19 cellular contexts compared by ENCODE assay signal in genomic region chr19:5052515-5052914, GRCh38.
A peak's percentile ranks its signal among the peaks of the same experiment; 100 is the strongest.
DNase-seq lines count a peak whose midpoint lies in the region; ATAC-seq, FAIRE-seq and TF ChIP-seq lines count a peak whose summit lies in the region.
"Had no signal": no experiment of that assay in that cellular context is flagged by ENCODE, and none has a peak within 500 bp of the region (broad histone marks: within the 10 kb centered on the region; RNA-seq: fewer than 3 reads in every experiment).

No MANE protein-coding gene starts in this region.

- H2AK9ac ChIP-seq in IMR-90 (replicated peaks; ENCODE audit: low read depth, low read length, poor library complexity): peak overlapping the region; percentile 55

- H4K91ac ChIP-seq in IMR-90 (ENCODE audit: insufficient read depth, low read depth, low read length): no peak overlapping the region

- TF ChIP-seq RAD21 in IMR-90 (IDR thresholded peaks at IDR 0.05; ENCODE audit: low read length) (no peak), K562 (CRISPR knock-in tag; conservative IDR thresholded peaks at IDR 0.05 in 1 of 2, IDR thresholded peaks at IDR 0.05 in 1 of 2) (peak in 1 of 2 experiments; percentile 25; a peak in 2 of 4 replicates), neural cell (conservative IDR thresholded peaks at IDR 0.05) (no peak)

- POLR2A ChIA-PET in IMR-90 (lab: Charles Lee; ENCODE audit: unreplicated experiment) (no interaction called here), K562 (lab: Yijun Ruan, JAX) (no interaction called here)

- H4K8ac ChIP-seq in IMR-90 (ENCODE audit: low read depth in 2 of 2, low read length in 2 of 2): no peak overlapping the region

- H2AFZ ChIP-seq in IMR-90 (replicated peaks; ENCODE audit: low read length, poor library complexity) (no peak overlapping the region), K562 (ENCODE audit: low read depth, low read length) (no peak overlapping the region), neural cell (ENCODE audit: low read depth, low read length) (no peak overlapping the region)
- H2AFZ ChIP-seq: parathyroid adenoma had no signal

- no peak overlapping the region for H3K4ac ChIP-seq in IMR-90 (ENCODE audit: low read depth, low read length)

- no TSS peak for BruUV-seq in IMR-90 (replicated peaks; lab: Mats Ljungman, UMichigan)
- BruUV-seq in K562 (replicated peaks; lab: Mats Ljungman, UMichigan): no TSS peak

- H3F3A ChIP-seq in neural cell (ENCODE audit: insufficient read depth, low read length, poor library complexity, severe bottlenecking): no peaks in the 10 kb centered on the region

- intact Hi-C loops in IMR-90 (cut with micrococcal nuclease): no loop called here
- intact Hi-C loops in K562 (cut with micrococcal nuclease): no loop called here
- intact Hi-C loops in sigmoid colon (cut with DNase I): no loop called here

- H3K9me2 ChIP-seq in neural cell (ENCODE audit: insufficient read depth, low read length): no peaks in the 10 kb centered on the region

- no peak overlapping the region for H2BK15ac ChIP-seq in IMR-90 (ENCODE audit: low read depth, low read length)

- peaks cover 6 to 61% of the 10 kb centered on the region in 2 experiments for H3K79me1 ChIP-seq in IMR-90 (ENCODE audit: low read depth in 1 of 2, low read length in 2 of 2)

- H3K14ac ChIP-seq in IMR-90 (replicated peaks; ENCODE audit: low read depth, low read length): no peak overlapping the region

- no peaks in the 10 kb centered on the region for H3K27me3 ChIP-seq in IMR-90 (ENCODE audit: control insufficient read depth, insufficient read depth, low read length)
- H3K27me3 ChIP-seq in K562 (ENCODE audit: control insufficient read depth in 2 of 2, insufficient read depth in 2 of 2, low read length in 2 of 2): no peaks in the 10 kb centered on the region
- no peaks in the 10 kb centered on the region for H3K27me3 ChIP-seq in neural cell (ENCODE audit: insufficient read depth, low read depth, low read length)
- no peaks in the 10 kb centered on the region for H3K27me3 ChIP-seq in sigmoid colon
- H3K27me3 ChIP-seq: dorsolateral prefrontal cortex had no signal

- H3K9me1 ChIP-seq in IMR-90 (ENCODE audit: insufficient read depth, low read length): peaks cover 2% of the 10 kb centered on the region; the same call in 1 of the 2 replicates
- peaks cover 6% of the 10 kb centered on the region for H3K9me1 ChIP-seq in K562 (ENCODE audit: control insufficient read depth, insufficient read depth, low read length)

- TF ChIP-seq EP300 in K562 (IDR thresholded peaks at IDR 0.05; ENCODE audit: low read length) (no peak), neural cell (conservative IDR thresholded peaks at IDR 0.05; ENCODE audit: poor library complexity, severe bottlenecking) (no peak), sigmoid colon (IDR thresholded peaks at IDR 0.05) (no peak)

- no peak overlapping the region for H3K9ac ChIP-seq in IMR-90 (ENCODE audit: low read depth, low read length)
- H3K9ac ChIP-seq in K562 (ENCODE audit: insufficient read depth in 1 of 2, low read depth in 2 of 2, low read length in 2 of 2): peak overlapping the region in 1 of 2 experiments; percentile 52; a peak in 1 of 4 replicates
- peak overlapping the region; percentile 40 for H3K9ac ChIP-seq in neural cell (ENCODE audit: low read length)
- H3K9ac ChIP-seq: parathyroid adenoma had no signal

- H2BK5ac ChIP-seq in IMR-90 (ENCODE audit: low read depth, low read length, poor library complexity, severe bottlenecking): no peak overlapping the region

- in situ Hi-C loops in IMR-90 (cut with MboI; ENCODE audit: low sequenced_read_pairs): loop anchor here (5.0 kb wide), 1 partner anchor 525 kb away; no protein-coding TSS in a partner anchor
- in situ Hi-C loops in K562 (cut with MboI): no loop called here

- DNase-seq in IMR-90 (no peak), K562 (ENCODE audit: extremely low read depth in 1 of 4, low spot score in 3 of 4) (no peak), NCI-H774 (lab: John Stamatoyannopoulos, UW) (no peak), kidney glomerular epithelial cell (lab: John Stamatoyannopoulos, UW) (no peak), H54 (ENCODE audit: insufficient read length, low spot score) (no peak), sigmoid colon (no peak)
- DNase-seq: activated T-cell treated with anti-CD3 and anti-CD28 coated beads, Interleukin-2, amount 50 U/mL, for 72 hours; AML-193; Calu3; dorsolateral prefrontal cortex; NCI-H1694 treated with DMSO at 0.1 percent for 48 hours; NCI-H446; SHP77; small intestine; stimulated activated CD4-positive, alpha-beta T cell treated with anti-CD3 and anti-CD28 coated beads, Interleukin-4, amount 100 ng/mL, for 4 hours had no signal

- TF ChIP-seq CTCF in GM12872 (IDR thresholded peaks at IDR 0.05; ENCODE audit: insufficient read depth, low read depth, low read length) (0 out of 3 replicates have a peak, but pooled peaks have one; percentile 19), IMR-90 (conservative IDR thresholded peaks at IDR 0.05; ENCODE audit: low read depth, low read length) (no peak), K562 (IDR thresholded peaks at IDR 0.05 in 2 of 3, conservative IDR thresholded peaks at IDR 0.05 in 1 of 3; ENCODE audit: insufficient read depth in 2 of 3, low read depth in 1 of 3, low read length in 3 of 3) (peak in 2 of 3 experiments; percentile 26 to 49; a peak in 2 of 6 replicates), neural cell (IDR thresholded peaks at IDR 0.05; ENCODE audit: poor library complexity, severe bottlenecking) (no peak), sigmoid colon (IDR thresholded peaks at IDR 0.05) (no peak)

- no peak for TF ChIP-seq POLR2A in IMR-90 (IDR thresholded peaks at IDR 0.05; ENCODE audit: low read depth, low read length)
- no peak for TF ChIP-seq POLR2A in K562 (conservative IDR thresholded peaks at IDR 0.05)
- TF ChIP-seq POLR2A in H54 (IDR thresholded peaks at IDR 0.05; ENCODE audit: low read depth, low read length): no peak
- TF ChIP-seq POLR2A in sigmoid colon (IDR thresholded peaks at IDR 0.05): no peak

- WGBS in IMR-90 (ENCODE audit: extremely low coverage in 2 of 2, insufficient read length in 1 of 2), 2 experiments: 96% methylated on average over 7 of the region's 13 CpGs; no CpG with 5 or more reads in 1 of the 2 experiments
- 91% methylated on average over 10 of the region's 13 CpGs for WGBS in K562 (ENCODE audit: insufficient coverage, low coverage, missing lambda C conversion rate)
- WGBS in sigmoid colon, 2 donors: 94 to 95% methylated on average over 13 of the region's 13 CpGs

- H3K4me2 ChIP-seq in IMR-90 (ENCODE audit: low read depth, low read length) (no peak overlapping the region), K562 (ENCODE audit: insufficient read depth, low read length) (no peak overlapping the region), neural cell (ENCODE audit: low read length) (no peak overlapping the region)

- no peak overlapping the region for H3K18ac ChIP-seq in IMR-90 (ENCODE audit: low read depth, low read length)

- no peak overlapping the region for H3K27ac ChIP-seq in IMR-90 (ENCODE audit: insufficient read depth, low read length)
- no peak overlapping the region for H3K27ac ChIP-seq in K562 (ENCODE audit: extremely low read depth, low read depth, low read length)
- no peak overlapping the region for H3K27ac ChIP-seq in neural cell (ENCODE audit: low read length)
- no peak overlapping the region for H3K27ac ChIP-seq in sigmoid colon
- H3K27ac ChIP-seq: parathyroid adenoma had no signal

- no peak overlapping the region for H3K56ac ChIP-seq in IMR-90 (ENCODE audit: extremely low read depth, insufficient read depth, low read length)

- no peak for ATAC-seq in IMR-90 (ENCODE audit: low read depth)
- ATAC-seq in K562: peak; percentile 39; the same call in 1 of the 3 replicates
- ATAC-seq: activated T-cell treated with anti-CD3 and anti-CD28 coated beads, Interleukin-2, amount 50 U/mL, for 72 hours had no signal

- H4K20me1 ChIP-seq in IMR-90 (ENCODE audit: insufficient read depth, low read length): peaks cover 60% of the 10 kb centered on the region
- H4K20me1 ChIP-seq in K562 (replicated peaks; ENCODE audit: control insufficient read depth, insufficient read depth, low read length): peaks cover 4% of the 10 kb centered on the region; the same call in 1 of the 2 replicates
- H4K20me1 ChIP-seq in neural cell (ENCODE audit: insufficient read depth): no peaks in the 10 kb centered on the region

- dilution Hi-C loops in IMR-90 (cut with HindIII; ENCODE audit: low sequenced_read_pairs, unreplicated experiment): no loop called here

- H2BK20ac ChIP-seq in IMR-90 (ENCODE audit: low read depth, low read length): no peak overlapping the region

- no peak overlapping the region for H3K23ac ChIP-seq in IMR-90 (ENCODE audit: low read depth, low read length)

- H4K5ac ChIP-seq in IMR-90 (ENCODE audit: low read depth, low read length): no peak overlapping the region

- no peaks in the 10 kb centered on the region for H3K79me2 ChIP-seq in K562 (ENCODE audit: control insufficient read depth, insufficient read depth, low read length)
- H3K79me2 ChIP-seq in neural cell (replicated peaks; ENCODE audit: insufficient read depth, low read length): no peaks in the 10 kb centered on the region

- H3K4me3 ChIP-seq in IMR-90 (ENCODE audit: insufficient read depth, low read depth, low read length) (no peak overlapping the region), K562 (no peak overlapping the region), neural cell (ENCODE audit: low read length) (no peak overlapping the region), sigmoid colon (no peak overlapping the region)
- H3K4me3 ChIP-seq: dorsolateral prefrontal cortex had no signal

- H3K36me3 ChIP-seq in IMR-90 (ENCODE audit: control insufficient read depth, insufficient read depth, low read length) (peaks cover 32% of the 10 kb centered on the region), K562 (ENCODE audit: control insufficient read depth, insufficient read depth, low read length) (peaks cover 23% of the 10 kb centered on the region; the same call in 2 of the 3 replicates), neural cell (ENCODE audit: insufficient read depth, low read length) (no peaks in the 10 kb centered on the region), sigmoid colon (peaks cover 6 to 59% (median 7%) of the 10 kb centered on the region in 4 donors)

- FAIRE-seq in K562 (lab: Jason Lieb, UNC) (no peak), H54 (lab: Jason Lieb, UNC) (no peak)
- FAIRE-seq: HTR-8/SVneo, small intestine had no signal

- CTCF ChIA-PET in IMR-90 (lab: Yijun Ruan, JAX) (no interaction called here), K562 (lab: Yijun Ruan, JAX; ENCODE audit: low intra/inter-chr PET ratio) (interaction anchor here (0.6 to 0.7 kb wide), 2 partner anchors 25 to 101 kb away, joined by 3 to 4 read pairs; no protein-coding TSS in a partner anchor)

- no peak overlapping the region for H2BK120ac ChIP-seq in IMR-90 (ENCODE audit: low read depth, low read length)

- H3K4me1 ChIP-seq in IMR-90 (ENCODE audit: control insufficient read depth, insufficient read depth, low read length) (peaks cover 12% of the 10 kb centered on the region), K562 (replicated peaks in 1 of 2; ENCODE audit: control insufficient read depth in 2 of 2, insufficient read depth in 2 of 2, low read length in 2 of 2) (peaks cover 0 to 41% of the 10 kb centered on the region in 2 experiments; a peak in 3 of 5 replicates), sigmoid colon (peaks cover 0 to 20% (median 16%) of the 10 kb centered on the region in 4 donors)
- H3K4me1 ChIP-seq: parathyroid adenoma had no signal

- H2AK5ac ChIP-seq in IMR-90 (ENCODE audit: low read depth, low read length): no peak overlapping the region

- H3K9me3 ChIP-seq in IMR-90 (ENCODE audit: control insufficient read depth, insufficient read depth, low read length) (no peaks in the 10 kb centered on the region), K562 (replicated peaks; ENCODE audit: control insufficient read depth, insufficient read depth, low read depth, low read length) (no peaks in the 10 kb centered on the region), neural cell (ENCODE audit: low read length) (no peaks in the 10 kb centered on the region), sigmoid colon (no peaks in the 10 kb centered on the region)

Comparison
In these comparisons a context has a peak if more than half of its experiments do, and no peak if none do; other contexts are left out.
1. CTCF ChIP-seq: peak in GM12872 (single experiment) and K562 (2 of 3); none in IMR-90 (single experiment), neural cell (single experiment) and sigmoid colon (0 of 4).